8 cellular contexts compared by ENCODE assay signal in genomic region chr5:111158105-111158744, GRCh38.
A peak's percentile ranks its signal among the peaks of the same experiment; 100 is the strongest.
DNase-seq lines count a peak whose midpoint lies in the region; ATAC-seq, FAIRE-seq and TF ChIP-seq lines count a peak whose summit lies in the region.

No MANE protein-coding gene starts in this region.

- peak; percentile 100 for TF ChIP-seq CTCF in astrocyte of the cerebellum (IDR thresholded peaks at IDR 0.05; ENCODE audit: low read depth, low read length, missing control alignments)

- no peak for ATAC-seq in HG03460 (IDR thresholded peaks at IDR 0.05; ENCODE audit: unreplicated experiment)

- in situ Hi-C loops in G401 (cut with HindIII; ENCODE audit: low sequenced_read_pairs) (no loop called here), astrocyte of the cerebellum (cut with HindIII; ENCODE audit: low sequenced_read_pairs) (no loop called here)

- H3K4me3 ChIP-seq in astrocyte of the cerebellum (ENCODE audit: low read depth, low read length): no peak overlapping the region

- peak; percentile 93 for FAIRE-seq in H54 (lab: Jason Lieb, UNC)

- DNase-seq in G401 (ENCODE audit: low spot score) (peak; percentile 92), H54 (ENCODE audit: insufficient read length, low spot score) (peak; percentile 13), NCI-H1105 treated with DMSO at 0.1 percent for 48 hours (lab: John Stamatoyannopoulos, UW) (peak; percentile 48), T1000 (lab: John Stamatoyannopoulos, UW) (peak; percentile 48), astrocyte of the cerebellum (ENCODE audit: low read depth) (peak; percentile 68), iPS DF 4.7 (ENCODE audit: extremely low read depth, low spot score) (peak; percentile 53)
- DNase-seq in stimulated activated CD4-positive, alpha-beta T cell treated with anti-CD3 and anti-CD28 coated beads, Interleukin-12 subunit alpha, Interleukin-12 subunit beta, amount 100 ng/mL, for 24 hours (ENCODE audit: low read depth in 2 of 2): peak; percentile 59 to 87

- TF ChIP-seq POLR2A in H54 (IDR thresholded peaks at IDR 0.05; ENCODE audit: low read depth, low read length): no peak

Comparison
In these comparisons a context has a peak if more than half of its experiments do, and no peak if none do; other contexts are left out.
1. DNase-seq: peak in every context shown above with its lines; median percentile 92 in G401; 73 in stimulated activated CD4-positive, alpha-beta T cell treated with anti-CD3 and anti-CD28 coated beads, Interleukin-12 subunit alpha, Interleukin-12 subunit beta, amount 100 ng/mL, for 24 hours; 68 in astrocyte of the cerebellum; 53 in iPS DF 4.7; 48 in NCI-H1105 treated with DMSO at 0.1 percent for 48 hours; 48 in T1000; 13 in H54.